ENCODE assay signal across 1 cellular context in the genomic region with DNA sequence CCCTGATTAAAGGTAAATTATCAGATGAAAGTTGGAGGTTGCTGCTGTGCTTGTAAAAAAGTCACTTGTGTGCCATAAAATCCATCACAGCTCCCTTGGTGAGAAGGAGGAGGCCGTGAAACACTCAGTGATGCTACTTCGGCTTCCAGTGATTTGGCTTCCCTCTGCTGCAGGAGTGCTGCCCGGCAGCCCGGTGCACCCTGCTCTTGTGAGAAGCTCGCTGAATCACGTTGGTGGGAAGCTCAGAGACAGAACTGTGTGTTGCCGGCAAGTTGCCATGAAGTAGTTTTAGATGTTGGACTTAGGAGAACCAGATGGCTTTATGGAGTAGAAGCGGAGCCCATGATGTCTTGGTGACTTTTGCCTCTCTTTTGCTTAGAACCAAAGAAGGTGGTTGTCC.
A peak's percentile ranks its signal among the peaks of the same experiment; 100 is the strongest.
TF ChIP-seq lines count a peak whose summit lies in the region.

No MANE protein-coding gene starts in this region.

TF ChIP-seq in HEK293, 187 proteins besides CTCF, POLR2A, EP300 and RAD21 (continued from another document):
- TF ChIP-seq, protein P1, sequence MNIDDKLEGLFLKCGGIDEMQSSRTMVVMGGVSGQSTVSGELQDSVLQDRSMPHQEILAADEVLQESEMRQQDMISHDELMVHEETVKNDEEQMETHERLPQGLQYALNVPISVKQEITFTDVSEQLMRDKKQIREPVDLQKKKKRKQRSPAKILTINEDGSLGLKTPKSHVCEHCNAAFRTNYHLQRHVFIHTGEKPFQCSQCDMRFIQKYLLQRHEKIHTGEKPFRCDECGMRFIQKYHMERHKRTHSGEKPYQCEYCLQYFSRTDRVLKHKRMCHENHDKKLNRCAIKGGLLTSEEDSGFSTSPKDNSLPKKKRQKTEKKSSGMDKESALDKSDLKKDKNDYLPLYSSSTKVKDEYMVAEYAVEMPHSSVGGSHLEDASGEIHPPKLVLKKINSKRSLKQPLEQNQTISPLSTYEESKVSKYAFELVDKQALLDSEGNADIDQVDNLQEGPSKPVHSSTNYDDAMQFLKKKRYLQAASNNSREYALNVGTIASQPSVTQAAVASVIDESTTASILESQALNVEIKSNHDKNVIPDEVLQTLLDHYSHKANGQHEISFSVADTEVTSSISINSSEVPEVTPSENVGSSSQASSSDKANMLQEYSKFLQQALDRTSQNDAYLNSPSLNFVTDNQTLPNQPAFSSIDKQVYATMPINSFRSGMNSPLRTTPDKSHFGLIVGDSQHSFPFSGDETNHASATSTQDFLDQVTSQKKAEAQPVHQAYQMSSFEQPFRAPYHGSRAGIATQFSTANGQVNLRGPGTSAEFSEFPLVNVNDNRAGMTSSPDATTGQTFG (tag by site-specific recombination; IDR thresholded peaks at IDR 0.05; ENCODE audit: borderline replicate concordance): no peak
- TF ChIP-seq ZNF138 (tag by site-specific recombination; IDR thresholded peaks at IDR 0.05; ENCODE audit: borderline replicate concordance) (no peak), OSR2 (tag by site-specific recombination; IDR thresholded peaks at IDR 0.05) (peak; percentile 45; the same call in 1 of the 2 replicates)
TF ChIP-seq in HEK293: peak in this region for 3.
